Comparison of ENCODE assay signal across 8 cellular contexts in genomic region chr19:18817574-18817973, GRCh38. TPM values are rescaled to one million over a fixed set of nuclear protein-coding genes. Genes with fewer than 3 reads are reported as not detected.
"Had no signal": no experiment of that assay in that cellular context is flagged by ENCODE, and none has a peak within 500 bp of the region (broad histone marks: within the 10 kb centered on the region; RNA-seq: fewer than 3 reads in every experiment).

No MANE protein-coding gene starts in this region.

- DNase-seq: H9, HCEC 1CT, KBM-7 had no signal

- H3K4me3 Mint-ChIP-seq: GM23338, H9 had no signal

- H2AFZ ChIP-seq: GM23338 had no signal

- H3K4me3 ChIP-seq: GM23338 had no signal

- H3K27ac Mint-ChIP-seq: GM23338, H9 had no signal

- H3K4me1 Mint-ChIP-seq: GM23338, H9 had no signal

- H3K9me3 Mint-ChIP-seq: GM23338, H9 had no signal

- ATAC-seq: GM23338 had no signal

- FAIRE-seq: H1, H54, HTR-8/SVneo had no signal

- H3K4me2 ChIP-seq: GM23338 had no signal

RNA-seq across cellular contexts. Expression of gene COMP, which starts 26.5 kb away (rescaled TPM):
- total RNA-seq: HT-29 had no signal
